15 cellular contexts compared by ENCODE assay signal in genomic region chr14:76930549-76930948, GRCh38.
DNase-seq lines count a peak whose midpoint lies in the region; ATAC-seq and TF ChIP-seq lines count a peak whose summit lies in the region.
"Had no signal": no experiment of that assay in that cellular context is flagged by ENCODE, and none has a peak within 500 bp of the region (broad histone marks: within the 10 kb centered on the region; RNA-seq: fewer than 3 reads in every experiment).

No MANE protein-coding gene starts in this region.

- no peak overlapping the region for H3K4ac ChIP-seq in H9 (ENCODE audit: low read depth, low read length)

- H2AFZ ChIP-seq in H9 (ENCODE audit: low read length) = no peak overlapping the region
- no peak overlapping the region for H2AFZ ChIP-seq in parathyroid adenoma

- H3K23me2 ChIP-seq in H9 (ENCODE audit: insufficient read length, low read depth, low read length, poor library complexity, severe bottlenecking) = no peaks in the 10 kb centered on the region

- H2BK20ac ChIP-seq in H9 (ENCODE audit: low read depth, low read length, poor library complexity, severe bottlenecking) = peak overlapping the region; percentile 45

- no peaks in the 10 kb centered on the region for H3K9me3 ChIP-seq in H9 (ENCODE audit: control insufficient read depth, low read depth, low read length)
- no peaks in the 10 kb centered on the region for H3K9me3 ChIP-seq in parathyroid adenoma (ENCODE audit: control insufficient read depth, low read length)
- H3K9me3 ChIP-seq: BE2C, HAP-1, MG63, SJCRH30 had no signal

- no peak overlapping the region for H2BK15ac ChIP-seq in H9 (ENCODE audit: low read depth, low read length)

- intact Hi-C loops in activated T-helper 2 cell treated with anti-CD3 and anti-CD28 coated beads, Interferon-gamma antibody, Interleukin-2, Interleukin-4, amounts not matched to agents 10 μg/mL and 5 μg/mL and 100 μg/mL, durations not matched to agents 14 hours and 24 hours and 36 hours (cut with micrococcal nuclease) = no loop called here

- no peak for TF ChIP-seq CTCF in H9 (conservative IDR thresholded peaks at IDR 0.05)
- TF ChIP-seq CTCF in parathyroid adenoma (IDR thresholded peaks at IDR 0.05) = no peak

- H3K4me2 ChIP-seq in H9 (ENCODE audit: insufficient read depth, insufficient read length, low read length) (no peak overlapping the region), parathyroid adenoma (ENCODE audit: low read length) (no peak overlapping the region)

- H3K27ac ChIP-seq in H9 (ENCODE audit: insufficient read length, low read depth, low read length) (no peak overlapping the region), parathyroid adenoma (peak overlapping the region; percentile 92)
- H3K27ac ChIP-seq: SJCRH30 had no signal

- no peak overlapping the region for H3K14ac ChIP-seq in H9 (ENCODE audit: insufficient read depth, low read length)

- H3K9ac ChIP-seq in H9 (ENCODE audit: extremely low read depth, insufficient read length, low read length) (no peak overlapping the region), parathyroid adenoma (no peak overlapping the region)

- H3K23ac ChIP-seq in H9 (ENCODE audit: insufficient read length, low read depth, low read length) = no peak overlapping the region

- no peak overlapping the region for H3K18ac ChIP-seq in H9 (ENCODE audit: insufficient read length, low read depth, low read length)

- no peak overlapping the region for H4K91ac ChIP-seq in H9 (ENCODE audit: insufficient read length, low read depth, low read length)

- DNase-seq in activated CD4-positive, alpha-beta T cell treated with anti-CD3 and anti-CD28 coated beads, Interleukin-2, amount 10 ng/mL, durations not matched to agents 7 days and 5 days = peak; percentile 36
- no peak for DNase-seq in activated CD4-positive, alpha-beta T cell treated with anti-CD3 and anti-CD28 coated beads, Interleukin-2, amount 50 U/mL, for 4 hours
- DNase-seq in H9 (no peak), medulla oblongata (ENCODE audit: extremely low spot score) (no peak), NCI-H146 (lab: John Stamatoyannopoulos, UW) (no peak)
- DNase-seq in activated T-helper 2 cell treated with anti-CD3 and anti-CD28 coated beads, Interferon-gamma antibody, Interleukin-2, Interleukin-4, amounts not matched to agents 10 μg/mL and 5 μg/mL and 100 μg/mL, durations not matched to agents 14 hours and 24 hours and 36 hours (ENCODE audit: low spot score) = no peak
- DNase-seq: activated CD8-positive, alpha-beta memory T cell treated with anti-CD3 and anti-CD28 coated beads, Interleukin-2, amount 50 U/mL, for 48 hours; BE2C; foreskin melanocyte; GF-D8; MG63; SJCRH30 had no signal

- POLR2A ChIA-PET in activated CD4-positive, alpha-beta T cell treated with anti-CD3 and anti-CD28 coated beads, Interleukin-2, amount 10 ng/mL, durations not matched to agents 7 days and 5 days (lab: Charles Lee) = interaction anchor here (0.8 kb wide), 1 partner anchor 25 kb away, joined by 3 read pairs; no protein-coding TSS in a partner anchor

- H3K27ac Mint-ChIP-seq in activated CD4-positive, alpha-beta T cell treated with anti-CD3 and anti-CD28 coated beads, Interleukin-2, amount 10 ng/mL, durations not matched to agents 7 days and 5 days = peak overlapping the region; percentile 91
- H3K27ac Mint-ChIP-seq in H9 = peak overlapping the region in 1 of 3 experiments; percentile 27; a peak in 1 of 7 replicates
- peak overlapping the region; percentile 8 for H3K27ac Mint-ChIP-seq in activated T-helper 2 cell treated with anti-CD3 and anti-CD28 coated beads, Interferon-gamma antibody, Interleukin-2, Interleukin-4, amounts not matched to agents 10 μg/mL and 5 μg/mL and 100 μg/mL, durations not matched to agents 14 hours and 24 hours and 36 hours

- peak overlapping the region; percentile 52 for H3K4me3 Mint-ChIP-seq in activated CD4-positive, alpha-beta T cell treated with anti-CD3 and anti-CD28 coated beads, Interleukin-2, amount 10 ng/mL, durations not matched to agents 7 days and 5 days
- no peak overlapping the region for H3K4me3 Mint-ChIP-seq in H9
- no peak overlapping the region for H3K4me3 Mint-ChIP-seq in activated T-helper 2 cell treated with anti-CD3 and anti-CD28 coated beads, Interferon-gamma antibody, Interleukin-2, Interleukin-4, amounts not matched to agents 10 μg/mL and 5 μg/mL and 100 μg/mL, durations not matched to agents 14 hours and 24 hours and 36 hours (ENCODE audit: low read depth)

- no peak overlapping the region for H2AK5ac ChIP-seq in H9 (ENCODE audit: insufficient read length, low read length)

- H2BK12ac ChIP-seq in H9 (ENCODE audit: insufficient read length, low read depth, low read length) = no peak overlapping the region

- no peaks in the 10 kb centered on the region for H3K36me3 ChIP-seq in parathyroid adenoma (ENCODE audit: control insufficient read depth, insufficient read depth, low read length)
- H3K36me3 ChIP-seq: BE2C, HAP-1, MG63, SJCRH30 had no signal

- peaks cover 11% of the 10 kb centered on the region; the same call in 1 of the 2 replicates for H3K4me1 ChIP-seq in H9 (ENCODE audit: insufficient read depth, low read length)
- peaks cover 60% of the 10 kb centered on the region for H3K4me1 ChIP-seq in parathyroid adenoma

- H4K20me1 ChIP-seq in H9 (ENCODE audit: control insufficient read depth, insufficient read depth, insufficient read length) = no peaks in the 10 kb centered on the region

- H2BK120ac ChIP-seq in H9 (ENCODE audit: low read depth, low read length, poor library complexity, severe bottlenecking) = no peak overlapping the region

- no peak for ATAC-seq in HG03378 (IDR thresholded peaks at IDR 0.05; ENCODE audit: unreplicated experiment)

- no peaks in the 10 kb centered on the region for H3K36me3 Mint-ChIP-seq in activated CD4-positive, alpha-beta T cell treated with anti-CD3 and anti-CD28 coated beads, Interleukin-2, amount 10 ng/mL, durations not matched to agents 7 days and 5 days (ENCODE audit: low read depth)
- H3K36me3 Mint-ChIP-seq in H9 (ENCODE audit: insufficient read depth in 1 of 3, low read depth in 3 of 3) = no peaks in the 10 kb centered on the region
- no peaks in the 10 kb centered on the region for H3K36me3 Mint-ChIP-seq in activated T-helper 2 cell treated with anti-CD3 and anti-CD28 coated beads, Interferon-gamma antibody, Interleukin-2, Interleukin-4, amounts not matched to agents 10 μg/mL and 5 μg/mL and 100 μg/mL, durations not matched to agents 14 hours and 24 hours and 36 hours (ENCODE audit: low read depth)

- CTCF ChIA-PET in activated CD4-positive, alpha-beta T cell treated with anti-CD3 and anti-CD28 coated beads, Interleukin-2, amount 10 ng/mL, durations not matched to agents 7 days and 5 days (lab: Charles Lee) = interaction anchor here (0.9 to 2.7 kb wide), 9 partner anchors 9 to 112 kb away, joined by 3 to 18 read pairs (median 5); no protein-coding TSS in a partner anchor

- no peak overlapping the region for H3K56ac ChIP-seq in H9 (ENCODE audit: insufficient read length, low read depth, low read length)

- no peak overlapping the region for H2BK5ac ChIP-seq in H9 (ENCODE audit: insufficient read length, low read length)

- H3K4me1 Mint-ChIP-seq in activated CD4-positive, alpha-beta T cell treated with anti-CD3 and anti-CD28 coated beads, Interleukin-2, amount 10 ng/mL, durations not matched to agents 7 days and 5 days = peaks cover 80% of the 10 kb centered on the region
- H3K4me1 Mint-ChIP-seq in H9 = peaks cover 64 to 69% of the 10 kb centered on the region in 2 experiments
- H3K4me1 Mint-ChIP-seq in activated T-helper 2 cell treated with anti-CD3 and anti-CD28 coated beads, Interferon-gamma antibody, Interleukin-2, Interleukin-4, amounts not matched to agents 10 μg/mL and 5 μg/mL and 100 μg/mL, durations not matched to agents 14 hours and 24 hours and 36 hours (ENCODE audit: low read depth) = peaks cover 46% of the 10 kb centered on the region

- H3K4me3 ChIP-seq in parathyroid adenoma (ENCODE audit: low read depth, low read length) = no peak overlapping the region
- H3K4me3 ChIP-seq: HAP-1, MG63, SJCRH30 had no signal

- H3K27me3 Mint-ChIP-seq in activated CD4-positive, alpha-beta T cell treated with anti-CD3 and anti-CD28 coated beads, Interleukin-2, amount 10 ng/mL, durations not matched to agents 7 days and 5 days = no peaks in the 10 kb centered on the region
- peaks cover 1% of the 10 kb centered on the region for H3K27me3 Mint-ChIP-seq in H9 (ENCODE audit: low read depth)
- H3K27me3 Mint-ChIP-seq in activated T-helper 2 cell treated with anti-CD3 and anti-CD28 coated beads, Interferon-gamma antibody, Interleukin-2, Interleukin-4, amounts not matched to agents 10 μg/mL and 5 μg/mL and 100 μg/mL, durations not matched to agents 14 hours and 24 hours and 36 hours (ENCODE audit: low read depth) = no peaks in the 10 kb centered on the region

- H3K79me1 ChIP-seq in H9 (ENCODE audit: insufficient read depth, low read depth, low read length, poor library complexity, severe bottlenecking) = no peaks in the 10 kb centered on the region

- H3T11ph ChIP-seq in H9 (ENCODE audit: low read length) = no peak overlapping the region

- no peaks in the 10 kb centered on the region for H3K27me3 ChIP-seq in H9 (ENCODE audit: insufficient read depth, low read length)
- H3K27me3 ChIP-seq in parathyroid adenoma (ENCODE audit: control insufficient read depth, insufficient read depth, low read length) = no peaks in the 10 kb centered on the region
- H3K27me3 ChIP-seq: BE2C, MG63 had no signal

- no peak overlapping the region for H4K5ac ChIP-seq in H9 (ENCODE audit: insufficient read length, low read depth, low read length)

- no peaks in the 10 kb centered on the region for H3K9me3 Mint-ChIP-seq in activated CD4-positive, alpha-beta T cell treated with anti-CD3 and anti-CD28 coated beads, Interleukin-2, amount 10 ng/mL, durations not matched to agents 7 days and 5 days
- no peaks in the 10 kb centered on the region for H3K9me3 Mint-ChIP-seq in H9
- no peaks in the 10 kb centered on the region for H3K9me3 Mint-ChIP-seq in activated T-helper 2 cell treated with anti-CD3 and anti-CD28 coated beads, Interferon-gamma antibody, Interleukin-2, Interleukin-4, amounts not matched to agents 10 μg/mL and 5 μg/mL and 100 μg/mL, durations not matched to agents 14 hours and 24 hours and 36 hours

- H3K79me2 ChIP-seq in H9 (ENCODE audit: insufficient read depth, low read length) = no peaks in the 10 kb centered on the region
- no peaks in the 10 kb centered on the region for H3K79me2 ChIP-seq in parathyroid adenoma

- no peak overlapping the region for H4K8ac ChIP-seq in H9 (replicated peaks; ENCODE audit: insufficient read length, low read depth, low read length)

- WGBS in H9 (ENCODE audit: extremely low coverage, insufficient read length, low lambda C conversion rate) = no CpG with 5 or more reads among the region's 9 CpGs
